ENCODE assay signal across 26 cellular contexts in genomic region chr6:129195666-129196065, GRCh38.
DNase-seq lines count a peak whose midpoint lies in the region; ATAC-seq and TF ChIP-seq lines count a peak whose summit lies in the region.
"Had no signal": no experiment of that assay in that cellular context is flagged by ENCODE, and none has a peak within 500 bp of the region (broad histone marks: within the 10 kb centered on the region; RNA-seq: fewer than 3 reads in every experiment).

No MANE protein-coding gene starts in this region.

- peaks cover 3% of the 10 kb centered on the region for H3K27me3 Mint-ChIP-seq in type B pancreatic cell
- H3K27me3 Mint-ChIP-seq: activated T-helper 17 cell treated with anti-CD3 and anti-CD28 coated beads, Interleukin-2, amount 50 U/mL, for 72 hours; dendritic cell treated with granulocyte-macrophage colony-stimulating factor and Interleukin-4, amounts not matched to agents 40 ng/mL and 50 ng/mL, for 4 days had no signal

- H3K4me3 ChIP-seq in choroid plexus epithelial cell (ENCODE audit: low read depth, low read length), result no peak overlapping the region
- H3K4me3 ChIP-seq: BLaER1 treated with 17β-estradiol and CSF1 and Interleukin-3, amounts not matched to agents 10 nM and 100 nM had no signal

- TF ChIP-seq CTCF in choroid plexus epithelial cell (conservative IDR thresholded peaks at IDR 0.05; ENCODE audit: low read depth, low read length) (peak; percentile 32), type B pancreatic cell (conservative IDR thresholded peaks at IDR 0.05) (peak; percentile 38)

- intact Hi-C loops in Right ventricle myocardium superior (cut with DNase I), result no loop called here
- intact Hi-C loops in Right ventricle myocardium inferior (cut with DNase I), result no loop called here

- no peaks in the 10 kb centered on the region for H3K4me1 Mint-ChIP-seq in type B pancreatic cell (ENCODE audit: unreplicated experiment)
- H3K4me1 Mint-ChIP-seq: activated CD4-positive, alpha-beta T cell treated with anti-CD3 and anti-CD28 coated beads, Interleukin-2, amount 10 ng/mL, durations not matched to agents 24 days and 14 days; activated naive CD8-positive, alpha-beta T cell treated with anti-CD3 and anti-CD28 coated beads, Interleukin-2, amount 10 ng/mL, durations not matched to agents 7 days and 5 days; activated T-helper 17 cell treated with anti-CD3 and anti-CD28 coated beads, Interleukin-2, amount 50 U/mL, for 72 hours; stimulated activated naive CD8-positive, alpha-beta T cell treated with anti-CD3 and anti-CD28 coated beads, Interleukin-15, amount 100 ng/mL, for 72 hours; T-cell had no signal

- H3K27ac Mint-ChIP-seq in type B pancreatic cell, result no peak overlapping the region
- H3K27ac Mint-ChIP-seq: activated CD4-positive, alpha-beta T cell treated with anti-CD3 and anti-CD28 coated beads, Interleukin-2, amount 10 ng/mL, durations not matched to agents 24 days and 14 days; activated naive CD8-positive, alpha-beta T cell treated with anti-CD3 and anti-CD28 coated beads, Interleukin-2, amount 10 ng/mL, durations not matched to agents 7 days and 5 days; activated T-helper 17 cell treated with anti-CD3 and anti-CD28 coated beads, Interleukin-2, amount 50 U/mL, for 72 hours; dendritic cell treated with granulocyte-macrophage colony-stimulating factor and Interleukin-4, amounts not matched to agents 40 ng/mL and 50 ng/mL, for 4 days; mesothelial cell of epicardium; nephron progenitor cell; progenitor cell of endocrine pancreas; stimulated activated naive CD8-positive, alpha-beta T cell treated with anti-CD3 and anti-CD28 coated beads, Interleukin-15, amount 100 ng/mL, for 72 hours; T-cell had no signal

- peaks cover 6% of the 10 kb centered on the region for H3K36me3 Mint-ChIP-seq in type B pancreatic cell
- H3K36me3 Mint-ChIP-seq: activated naive CD8-positive, alpha-beta T cell treated with anti-CD3 and anti-CD28 coated beads, Interleukin-2, amount 10 ng/mL, durations not matched to agents 7 days and 5 days; T-cell had no signal

- ATAC-seq in Right ventricle myocardium superior (ENCODE audit: poor library complexity) (peak; percentile 18), Right ventricle myocardium inferior (no peak), GM19463 (IDR thresholded peaks at IDR 0.05; ENCODE audit: unreplicated experiment) (no peak)
- ATAC-seq: activated T-helper 17 cell treated with anti-CD3 and anti-CD28 coated beads, Interleukin-2, amount 50 U/mL, for 72 hours; foreskin keratinocyte; HepG2; stimulated activated naive CD8-positive, alpha-beta T cell treated with anti-CD3 and anti-CD28 coated beads, Interleukin-15, amount 100 ng/mL, for 72 hours; T-cell had no signal

- no peaks in the 10 kb centered on the region for H3K9me3 Mint-ChIP-seq in type B pancreatic cell
- H3K9me3 Mint-ChIP-seq: activated CD4-positive, alpha-beta T cell treated with anti-CD3 and anti-CD28 coated beads, Interleukin-2, amount 10 ng/mL, durations not matched to agents 24 days and 14 days; activated naive CD8-positive, alpha-beta T cell treated with anti-CD3 and anti-CD28 coated beads, Interleukin-2, amount 10 ng/mL, durations not matched to agents 7 days and 5 days; activated T-helper 17 cell treated with anti-CD3 and anti-CD28 coated beads, Interleukin-2, amount 50 U/mL, for 72 hours; dendritic cell treated with granulocyte-macrophage colony-stimulating factor and Interleukin-4, amounts not matched to agents 40 ng/mL and 50 ng/mL, for 4 days; mesothelial cell of epicardium; nephron progenitor cell; stimulated activated naive CD8-positive, alpha-beta T cell treated with anti-CD3 and anti-CD28 coated beads, Interleukin-15, amount 100 ng/mL, for 72 hours; T-cell had no signal

- DNase-seq in Right ventricle myocardium superior (no peak), Right ventricle myocardium inferior (ENCODE audit: missing footprints) (no peak), choroid plexus epithelial cell (ENCODE audit: low read depth) (no peak), left kidney (ENCODE audit: low read depth, low spot score) (peak; percentile 15), type B pancreatic cell (ENCODE audit: extremely low spot score, unreplicated experiment) (no peak), DMS53 treated with DMSO at 0.1 percent for 48 hours (lab: John Stamatoyannopoulos, UW; ENCODE audit: unreplicated experiment) (no peak)
- no peak for DNase-seq in activated naive CD4-positive, alpha-beta T cell (lab: John Stamatoyannopoulos, UW)
- DNase-seq: 8988T; activated CD4-positive, alpha-beta T cell treated with anti-CD3 and anti-CD28 coated beads, Interleukin-2, amount 10 ng/mL, durations not matched to agents 24 days and 14 days; activated naive CD8-positive, alpha-beta T cell treated with anti-CD3 and anti-CD28 coated beads, Interleukin-2, amount 10 ng/mL, durations not matched to agents 7 days and 5 days; foreskin keratinocyte; hypothalamus; kidney glomerular epithelial cell; NCI-H526 treated with DMSO at 0.1 percent for 48 hours; nephron progenitor cell; SHP77; stimulated activated CD4-positive, alpha-beta T cell treated with anti-CD3 and anti-CD28 coated beads, Interleukin-4, amount 100 ng/mL, for 24 hours; stimulated activated naive CD8-positive, alpha-beta T cell treated with anti-CD3 and anti-CD28 coated beads, Interleukin-15, amount 100 ng/mL, for 72 hours; T-cell had no signal

- H3K4me3 Mint-ChIP-seq in type B pancreatic cell, result no peak overlapping the region
- H3K4me3 Mint-ChIP-seq: activated CD4-positive, alpha-beta T cell treated with anti-CD3 and anti-CD28 coated beads, Interleukin-2, amount 10 ng/mL, durations not matched to agents 24 days and 14 days; activated naive CD8-positive, alpha-beta T cell treated with anti-CD3 and anti-CD28 coated beads, Interleukin-2, amount 10 ng/mL, durations not matched to agents 7 days and 5 days; activated T-helper 17 cell treated with anti-CD3 and anti-CD28 coated beads, Interleukin-2, amount 50 U/mL, for 72 hours; dendritic cell treated with granulocyte-macrophage colony-stimulating factor and Interleukin-4, amounts not matched to agents 40 ng/mL and 50 ng/mL, for 4 days; mesothelial cell of epicardium; nephron progenitor cell; stimulated activated naive CD8-positive, alpha-beta T cell treated with anti-CD3 and anti-CD28 coated beads, Interleukin-15, amount 100 ng/mL, for 72 hours; T-cell had no signal
